Comparison of ENCODE assay signal across 1 cellular context in the genomic region with DNA sequence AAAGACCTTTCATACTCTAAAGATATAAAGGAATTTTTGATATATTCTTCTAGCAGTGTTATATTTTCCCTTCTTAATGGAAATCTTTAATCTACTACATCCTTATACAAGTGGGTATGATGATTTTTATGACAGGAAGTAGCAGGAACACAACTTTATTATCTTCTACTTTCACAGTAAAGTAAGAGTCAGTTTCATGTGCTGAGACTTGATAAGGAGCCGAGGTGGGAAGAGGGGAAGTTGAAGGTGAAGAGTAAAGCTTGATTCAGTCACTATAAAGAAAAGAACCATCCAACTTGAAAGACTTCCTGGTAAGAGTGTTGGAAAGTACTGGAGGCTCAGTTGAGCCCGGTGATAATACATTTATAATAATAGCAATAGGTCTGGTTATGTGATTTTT.
TF ChIP-seq lines count a peak whose summit lies in the region.

No MANE protein-coding gene starts in this region.

TF ChIP-seq in K562, 482 proteins besides CTCF, POLR2A, EP300 and RAD21 (continued from another document):
- TF ChIP-seq SIX5 (IDR thresholded peaks at IDR 0.05; ENCODE audit: borderline replicate concordance in 1 of 2, insufficient read depth in 1 of 2, low read depth in 1 of 2, low read length in 2 of 2) (no peak), SMARCE1 (IDR thresholded peaks at IDR 0.05) (peak; percentile 53; the same call in 1 of the 2 replicates), FOSL1 (tag; conservative IDR thresholded peaks at IDR 0.05) (no peak), RHOXF2B (CRISPR knock-in tag; conservative IDR thresholded peaks at IDR 0.05) (no peak), TCF3 (CRISPR knock-in tag; IDR thresholded peaks at IDR 0.05) (peak; percentile 14; the same call in 1 of the 2 replicates), BCOR (IDR thresholded peaks at IDR 0.05) (no peak)
- TF ChIP-seq, protein P1, sequence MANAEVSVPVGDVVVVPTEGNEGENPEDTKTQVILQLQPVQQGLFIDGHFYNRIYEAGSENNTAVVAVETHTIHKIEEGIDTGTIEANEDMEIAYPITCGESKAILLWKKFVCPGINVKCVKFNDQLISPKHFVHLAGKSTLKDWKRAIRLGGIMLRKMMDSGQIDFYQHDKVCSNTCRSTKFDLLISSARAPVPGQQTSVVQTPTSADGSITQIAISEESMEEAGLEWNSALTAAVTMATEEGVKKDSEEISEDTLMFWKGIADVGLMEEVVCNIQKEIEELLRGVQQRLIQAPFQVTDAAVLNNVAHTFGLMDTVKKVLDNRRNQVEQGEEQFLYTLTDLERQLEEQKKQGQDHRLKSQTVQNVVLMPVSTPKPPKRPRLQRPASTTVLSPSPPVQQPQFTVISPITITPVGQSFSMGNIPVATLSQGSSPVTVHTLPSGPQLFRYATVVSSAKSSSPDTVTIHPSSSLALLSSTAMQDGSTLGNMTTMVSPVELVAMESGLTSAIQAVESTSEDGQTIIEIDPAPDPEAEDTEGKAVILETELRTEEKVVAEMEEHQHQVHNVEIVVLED (CRISPR knock-in tag; IDR thresholded peaks at IDR 0.05), result no peak
- TF ChIP-seq, protein P2, sequence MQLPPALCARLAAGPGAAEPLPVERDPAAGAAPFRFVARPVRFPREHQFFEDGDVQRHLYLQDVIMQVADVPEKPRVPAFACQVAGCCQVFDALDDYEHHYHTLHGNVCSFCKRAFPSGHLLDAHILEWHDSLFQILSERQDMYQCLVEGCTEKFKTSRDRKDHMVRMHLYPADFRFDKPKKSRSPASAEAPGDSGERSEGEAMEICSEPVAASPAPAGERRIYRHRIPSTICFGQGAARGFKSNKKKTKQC (CRISPR knock-in tag; IDR thresholded peaks at IDR 0.05), result no peak
- TF ChIP-seq, protein P3, sequence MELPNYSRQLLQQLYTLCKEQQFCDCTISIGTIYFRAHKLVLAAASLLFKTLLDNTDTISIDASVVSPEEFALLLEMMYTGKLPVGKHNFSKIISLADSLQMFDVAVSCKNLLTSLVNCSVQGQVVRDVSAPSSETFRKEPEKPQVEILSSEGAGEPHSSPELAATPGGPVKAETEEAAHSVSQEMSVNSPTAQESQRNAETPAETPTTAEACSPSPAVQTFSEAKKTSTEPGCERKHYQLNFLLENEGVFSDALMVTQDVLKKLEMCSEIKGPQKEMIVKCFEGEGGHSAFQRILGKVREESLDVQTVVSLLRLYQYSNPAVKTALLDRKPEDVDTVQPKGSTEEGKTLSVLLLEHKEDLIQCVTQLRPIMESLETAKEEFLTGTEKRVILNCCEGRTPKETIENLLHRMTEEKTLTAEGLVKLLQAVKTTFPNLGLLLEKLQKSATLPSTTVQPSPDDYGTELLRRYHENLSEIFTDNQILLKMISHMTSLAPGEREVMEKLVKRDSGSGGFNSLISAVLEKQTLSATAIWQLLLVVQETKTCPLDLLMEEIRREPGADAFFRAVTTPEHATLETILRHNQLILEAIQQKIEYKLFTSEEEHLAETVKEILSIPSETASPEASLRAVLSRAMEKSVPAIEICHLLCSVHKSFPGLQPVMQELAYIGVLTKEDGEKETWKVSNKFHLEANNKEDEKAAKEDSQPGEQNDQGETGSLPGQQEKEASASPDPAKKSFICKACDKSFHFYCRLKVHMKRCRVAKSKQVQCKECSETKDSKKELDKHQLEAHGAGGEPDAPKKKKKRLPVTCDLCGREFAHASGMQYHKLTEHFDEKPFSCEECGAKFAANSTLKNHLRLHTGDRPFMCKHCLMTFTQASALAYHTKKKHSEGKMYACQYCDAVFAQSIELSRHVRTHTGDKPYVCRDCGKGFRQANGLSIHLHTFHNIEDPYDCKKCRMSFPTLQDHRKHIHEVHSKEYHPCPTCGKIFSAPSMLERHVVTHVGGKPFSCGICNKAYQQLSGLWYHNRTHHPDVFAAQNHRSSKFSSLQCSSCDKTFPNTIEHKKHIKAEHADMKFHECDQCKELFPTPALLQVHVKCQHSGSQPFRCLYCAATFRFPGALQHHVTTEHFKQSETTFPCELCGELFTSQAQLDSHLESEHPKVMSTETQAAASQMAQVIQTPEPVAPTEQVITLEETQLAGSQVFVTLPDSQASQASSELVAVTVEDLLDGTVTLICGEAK (IDR thresholded peaks at IDR 0.05), result peak; percentile 79
- TF ChIP-seq, protein P3 (CRISPR knock-in tag; IDR thresholded peaks at IDR 0.05), result no peak
